Comparison of ENCODE assay signal across 1 cellular context in the genomic region with DNA sequence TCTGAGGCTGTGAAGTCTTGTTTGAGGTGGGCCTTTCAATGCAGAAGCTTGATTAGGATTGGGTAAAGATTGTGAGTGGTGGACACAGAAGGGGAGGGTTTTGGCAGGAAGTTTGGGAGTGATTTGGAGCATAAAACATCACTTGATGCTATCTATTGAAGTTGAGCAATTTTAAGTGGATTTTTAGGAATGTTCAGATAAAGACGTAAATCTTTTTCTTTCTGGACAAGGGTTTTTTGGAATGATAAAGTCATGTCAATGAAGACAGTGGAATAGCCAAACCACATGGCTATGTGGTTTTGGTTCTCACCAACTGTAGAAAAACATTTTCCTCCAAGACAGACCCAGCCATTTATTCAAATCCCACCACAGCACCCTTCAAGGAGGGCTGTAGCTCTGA.
TF ChIP-seq lines count a peak whose summit lies in the region.

No MANE protein-coding gene starts in this region.

TF ChIP-seq in IMR-90, 13 proteins besides CTCF, POLR2A, EP300 and RAD21:
- TF ChIP-seq FOS (IDR thresholded peaks at IDR 0.05; ENCODE audit: low read depth, low read length) (no peak), MAFK (IDR thresholded peaks at IDR 0.05; ENCODE audit: low read depth, low read length) (no peak), MXI1 (IDR thresholded peaks at IDR 0.05; ENCODE audit: borderline replicate concordance, low read depth, low read length) (no peak), CEBPB (IDR thresholded peaks at IDR 0.05; ENCODE audit: low read depth, low read length) (no peak), RCOR1 (IDR thresholded peaks at IDR 0.05; ENCODE audit: insufficient replicate concordance, low read length) (no peak), SMC3 (IDR thresholded peaks at IDR 0.05; ENCODE audit: low read depth, low read length) (no peak), MAZ (IDR thresholded peaks at IDR 0.05; ENCODE audit: borderline replicate concordance, low read depth, low read length) (no peak), BHLHE40 (IDR thresholded peaks at IDR 0.05; ENCODE audit: low read depth, low read length) (no peak), CHD1 (IDR thresholded peaks at IDR 0.05; ENCODE audit: low read depth, low read length) (no peak), RFX5 (IDR thresholded peaks at IDR 0.05; ENCODE audit: low read depth, low read length) (no peak), NFE2L2 (IDR thresholded peaks at IDR 0.05; ENCODE audit: low read depth, low read length) (no peak)
- TF ChIP-seq, protein P1, sequence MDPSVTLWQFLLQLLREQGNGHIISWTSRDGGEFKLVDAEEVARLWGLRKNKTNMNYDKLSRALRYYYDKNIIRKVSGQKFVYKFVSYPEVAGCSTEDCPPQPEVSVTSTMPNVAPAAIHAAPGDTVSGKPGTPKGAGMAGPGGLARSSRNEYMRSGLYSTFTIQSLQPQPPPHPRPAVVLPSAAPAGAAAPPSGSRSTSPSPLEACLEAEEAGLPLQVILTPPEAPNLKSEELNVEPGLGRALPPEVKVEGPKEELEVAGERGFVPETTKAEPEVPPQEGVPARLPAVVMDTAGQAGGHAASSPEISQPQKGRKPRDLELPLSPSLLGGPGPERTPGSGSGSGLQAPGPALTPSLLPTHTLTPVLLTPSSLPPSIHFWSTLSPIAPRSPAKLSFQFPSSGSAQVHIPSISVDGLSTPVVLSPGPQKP (IDR thresholded peaks at IDR 0.05; ENCODE audit: borderline replicate concordance, low read depth, low read length), result no peak
- TF ChIP-seq, protein P2, sequence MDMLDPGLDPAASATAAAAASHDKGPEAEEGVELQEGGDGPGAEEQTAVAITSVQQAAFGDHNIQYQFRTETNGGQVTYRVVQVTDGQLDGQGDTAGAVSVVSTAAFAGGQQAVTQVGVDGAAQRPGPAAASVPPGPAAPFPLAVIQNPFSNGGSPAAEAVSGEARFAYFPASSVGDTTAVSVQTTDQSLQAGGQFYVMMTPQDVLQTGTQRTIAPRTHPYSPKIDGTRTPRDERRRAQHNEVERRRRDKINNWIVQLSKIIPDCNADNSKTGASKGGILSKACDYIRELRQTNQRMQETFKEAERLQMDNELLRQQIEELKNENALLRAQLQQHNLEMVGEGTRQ (IDR thresholded peaks at IDR 0.05; ENCODE audit: low read depth, low read length), result no peak
